ENCODE assay signal across 15 cellular contexts in the genomic region with DNA sequence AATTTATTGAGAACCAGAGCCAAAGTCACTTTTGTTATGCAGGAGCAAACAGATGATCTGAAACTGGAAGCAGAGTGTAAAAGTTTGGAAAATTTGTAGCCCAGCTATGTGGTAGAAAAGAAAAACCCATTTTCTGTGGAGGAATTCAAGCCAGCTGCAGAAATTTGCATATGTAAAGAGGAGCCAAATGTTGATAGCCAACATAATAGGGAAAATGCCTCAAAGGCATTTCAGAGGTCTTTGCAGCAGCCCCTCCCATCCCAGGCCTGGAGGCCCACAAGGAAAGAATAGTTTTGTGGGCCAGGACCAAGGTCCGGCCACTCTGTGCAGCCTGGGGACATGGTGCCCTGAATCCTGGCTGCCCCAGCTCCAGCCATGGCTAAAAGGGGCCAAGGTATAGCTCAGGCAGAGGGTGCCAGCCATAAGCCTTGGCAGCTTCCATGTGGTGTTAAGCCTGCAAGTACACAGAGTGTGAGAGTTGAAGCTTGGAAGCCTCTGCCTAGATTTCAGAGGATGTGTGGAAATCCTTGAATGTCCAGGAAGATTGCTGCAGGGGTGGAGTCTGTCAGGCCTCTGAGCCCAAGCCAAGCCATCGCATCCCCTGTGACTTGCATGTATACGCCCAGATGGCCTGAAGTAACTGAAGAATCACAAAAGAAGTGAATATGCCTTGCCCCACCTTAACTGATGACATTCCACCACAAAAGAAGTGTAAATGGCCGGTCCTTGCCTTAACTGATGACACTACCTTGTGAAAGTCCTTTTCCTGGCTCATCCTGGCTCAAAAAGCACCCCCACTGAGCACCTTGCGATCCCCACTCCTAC. TPM values are rescaled to one million over a fixed set of nuclear protein-coding genes. Genes with fewer than 3 reads are reported as not detected.
"Had no signal": no experiment of that assay in that cellular context is flagged by ENCODE, and none has a peak within 500 bp of the region (broad histone marks: within the 10 kb centered on the region; RNA-seq: fewer than 3 reads in every experiment).

No MANE protein-coding gene starts in this region.

RNA-seq across cellular contexts. Expression of a gene that starts 52.7 kb away (rescaled TPM):
- total RNA-seq: naive thymus-derived CD8-positive, alpha-beta T cell had no signal

RNA-seq across cellular contexts. Expression of a gene that starts 58.4 kb away (rescaled TPM):
- total RNA-seq: cardiac septum; left lobe of liver; mammary epithelial cell; mucosa of descending colon; naive thymus-derived CD8-positive, alpha-beta T cell; neural crest cell; occipital lobe; pancreas; progenitor cell of endocrine pancreas; right cardiac atrium; stomach; thoracic aorta; transverse colon; ureter had no signal
- polyA plus RNA-seq: mammary epithelial cell; naive thymus-derived CD8-positive, alpha-beta T cell; pancreas; right cardiac atrium; small intestine; stomach had no signal
